Comparison of ENCODE assay signal across 33 cellular contexts in genomic region chr3:154745122-154745521, GRCh38.
"Had no signal": no experiment of that assay in that cellular context is flagged by ENCODE, and none has a peak within 500 bp of the region (broad histone marks: within the 10 kb centered on the region; RNA-seq: fewer than 3 reads in every experiment).

No MANE protein-coding gene starts in this region.

- H3K4me3 ChIP-seq: MG63 had no signal

- H3K36me3 ChIP-seq: MG63 had no signal

- DNase-seq: Karpas-422, Kasumi-1, MG63, MM.1S, MV-4-11, NCI-H1048, NCI-H1092, NCI-H1092 treated with DMSO at 0.1 percent for 48 hours, NCI-H1105, NCI-H1417, NCI-H1417 treated with DMSO at 0.1 percent for 48 hours, NCI-H1436, NCI-H1436 treated with DMSO at 0.1 percent for 48 hours, NCI-H146, NCI-H1694, NCI-H1694 treated with DMSO at 0.1 percent for 48 hours, NCI-H187, NCI-H187 treated with DMSO at 0.1 percent for 48 hours, NCI-H1930, NCI-H2029, NCI-H2029 treated with DMSO at 0.1 percent for 48 hours, NCI-H2081, NCI-H2081 treated with DMSO at 0.1 percent for 48 hours, NCI-H2107, NCI-H2171, NCI-H2227 treated with DMSO at 0.1 percent for 48 hours, NCI-H226, NCI-H345, NCI-H446, NCI-H446 treated with DMSO at 0.1 percent for 48 hours, NCI-H510A, NCI-H510A treated with DMSO at 0.1 percent for 48 hours, NCI-H524 had no signal

- H3K27me3 ChIP-seq: MG63 had no signal
